ENCODE assay signal across 20 cellular contexts in genomic region chr3:150367771-150368170, GRCh38. TPM values are rescaled to one million over a fixed set of nuclear protein-coding genes. Genes with fewer than 3 reads are reported as not detected.
DNase-seq lines count a peak whose midpoint lies in the region; ATAC-seq, FAIRE-seq and TF ChIP-seq lines count a peak whose summit lies in the region.
"Had no signal": no experiment of that assay in that cellular context is flagged by ENCODE, and none has a peak within 500 bp of the region (broad histone marks: within the 10 kb centered on the region; RNA-seq: fewer than 3 reads in every experiment).

No MANE protein-coding gene starts in this region.

- TF ChIP-seq CTCF in A549 (IDR thresholded peaks at IDR 0.05) (no peak), cardiac fibroblast (IDR thresholded peaks at IDR 0.05; ENCODE audit: low read depth, low read length) (no peak)

- no peaks in the 10 kb centered on the region for H3K9me3 ChIP-seq in A549
- H3K9me3 ChIP-seq: BLaER1 treated with 17β-estradiol and CSF1 and Interleukin-3, amounts not matched to agents 10 nM and 100 nM; SJSA1 had no signal

- no peak for TF ChIP-seq RAD21 in A549 (conservative IDR thresholded peaks at IDR 0.05 in 1 of 2, IDR thresholded peaks at IDR 0.05 in 1 of 2)

- no peak overlapping the region for H3K9ac ChIP-seq in mesendoderm (ENCODE audit: low read length)
- H3K9ac ChIP-seq: BLaER1 treated with 17β-estradiol and CSF1 and Interleukin-3, amounts not matched to agents 10 nM and 100 nM had no signal

- no peaks in the 10 kb centered on the region for H3K79me1 ChIP-seq in mesendoderm (ENCODE audit: low read length)

- H3K23ac ChIP-seq in mesendoderm (ENCODE audit: low read length), result no peak overlapping the region

- no peak overlapping the region for H2BK15ac ChIP-seq in mesendoderm (replicated peaks; ENCODE audit: low read depth)

- no peak for FAIRE-seq in A549 (lab: Jason Lieb, UNC)
- FAIRE-seq: HTR-8/SVneo had no signal

- no peak overlapping the region for H2BK5ac ChIP-seq in mesendoderm (ENCODE audit: low read length)

- H3K4me2 ChIP-seq in A549 (no peak overlapping the region), mesendoderm (ENCODE audit: low read length) (no peak overlapping the region)
- H3K4me2 ChIP-seq: BLaER1 treated with 17β-estradiol and CSF1 and Interleukin-3, amounts not matched to agents 10 nM and 100 nM; PC-9 had no signal

- H2AK5ac ChIP-seq in mesendoderm (ENCODE audit: low read length), result no peak overlapping the region

- TF ChIP-seq EP300 in A549 (IDR thresholded peaks at IDR 0.05), result no peak

- H3K27ac ChIP-seq in A549 (peak overlapping the region; percentile 31 to 74; a peak in 5 of 6 replicates), mesendoderm (ENCODE audit: low read depth, low read length) (no peak overlapping the region)
- H3K27ac ChIP-seq: BLaER1 treated with 17β-estradiol and CSF1 and Interleukin-3, amounts not matched to agents 10 nM and 100 nM; PC-9; SJSA1 had no signal

- H3K36me3 ChIP-seq in mesendoderm (ENCODE audit: control insufficient read depth, insufficient read depth, low read length), result no peaks in the 10 kb centered on the region
- H3K36me3 ChIP-seq: BLaER1 treated with 17β-estradiol and CSF1 and Interleukin-3, amounts not matched to agents 10 nM and 100 nM; SJSA1 had no signal

- no peak overlapping the region for H2BK120ac ChIP-seq in mesendoderm (ENCODE audit: low read depth, low read length)

- H4K8ac ChIP-seq in mesendoderm (ENCODE audit: low read depth, low read length), result no peak overlapping the region

- H3K4me3 ChIP-seq in A549 (no peak overlapping the region), cardiac fibroblast (replicated peaks in 1 of 2; ENCODE audit: low read depth in 2 of 2, low read length in 2 of 2) (no peak overlapping the region), mesendoderm (ENCODE audit: low read length) (no peak overlapping the region)
- H3K4me3 ChIP-seq: BLaER1 treated with 17β-estradiol and CSF1 and Interleukin-3, amounts not matched to agents 10 nM and 100 nM; PC-9; SJSA1 had no signal

- no peaks in the 10 kb centered on the region for H3K27me3 ChIP-seq in mesendoderm (ENCODE audit: insufficient read depth, low read length, poor library complexity)
- H3K27me3 ChIP-seq: BLaER1 treated with 17β-estradiol and CSF1 and Interleukin-3, amounts not matched to agents 10 nM and 100 nM; SJSA1 had no signal

- POLR2A ChIA-PET in A549 (lab: Yijun Ruan, JAX), result interaction anchor here (0.9 kb wide), 1 partner anchor 46 kb away, joined by 3 read pairs; no protein-coding TSS in a partner anchor

- H4K5ac ChIP-seq in mesendoderm (ENCODE audit: low read length), result peak overlapping the region; percentile 33

- no peak for ATAC-seq in A549
- no peak for ATAC-seq in HG02938 (IDR thresholded peaks at IDR 0.05; ENCODE audit: unreplicated experiment)
- ATAC-seq in HG03571 (IDR thresholded peaks at IDR 0.05; ENCODE audit: unreplicated experiment), result no peak

- no peak for TF ChIP-seq POLR2A in A549 (IDR thresholded peaks at IDR 0.05; ENCODE audit: low read length)

- CTCF ChIA-PET in A549 (lab: Yijun Ruan, JAX), result interaction anchor here (1.2 to 2.1 kb wide), 5 partner anchors 13 to 81 kb away, joined by 3 to 8 read pairs (median 4); no protein-coding TSS in a partner anchor

- no peak overlapping the region for H3K56ac ChIP-seq in mesendoderm (ENCODE audit: low read length)

- no peaks in the 10 kb centered on the region for H3K79me2 ChIP-seq in mesendoderm (ENCODE audit: control insufficient read depth, insufficient read depth, low read length)

- H3K4me1 ChIP-seq in A549, result peaks cover 39% of the 10 kb centered on the region
- H3K4me1 ChIP-seq in mesendoderm (ENCODE audit: control insufficient read depth, low read depth, low read length), result peaks cover 6% of the 10 kb centered on the region

- no peak for DNase-seq in A549 (ENCODE audit: low read depth in 1 of 2, low spot score in 1 of 2)
- DNase-seq in NCI-H446 (lab: John Stamatoyannopoulos, UW), result peak; percentile 33 to 85
- DNase-seq in cardiac fibroblast (ENCODE audit: low read depth in 2 of 2), result peak; percentile 32 to 40
- no peak for DNase-seq in mesendoderm
- no peak for DNase-seq in D341Med (ENCODE audit: low spot score)
- no peak for DNase-seq in HT-29 (ENCODE audit: low spot score)
- DNase-seq: 8988T; CD8-positive, alpha-beta memory T cell; DMS79 treated with DMSO at 0.1 percent for 48 hours; NCI-H1417 treated with DMSO at 0.1 percent for 48 hours; NCI-H2029 treated with DMSO at 0.1 percent for 48 hours; NCI-H2171 treated with DMSO at 0.1 percent for 48 hours; NCI-H510A treated with DMSO at 0.1 percent for 48 hours; NCI-H82; PC-9 had no signal

- H3K18ac ChIP-seq in mesendoderm (ENCODE audit: low read length), result no peak overlapping the region

- no peak overlapping the region for H3K4ac ChIP-seq in mesendoderm (ENCODE audit: low read depth, low read length)

TF ChIP-seq in A549, 52 proteins besides CTCF, POLR2A, EP300 and RAD21:
- TF ChIP-seq KDM5A (IDR thresholded peaks at IDR 0.05), result no peak
- no peak for TF ChIP-seq CEBPB (IDR thresholded peaks at IDR 0.05)
- no peak for TF ChIP-seq ZC3H11A (IDR thresholded peaks at IDR 0.05)
- TF ChIP-seq ATOH8 (CRISPR knock-in tag; IDR thresholded peaks at IDR 0.05; ENCODE audit: low read depth), result no peak
- no peak for TF ChIP-seq ELK1 (IDR thresholded peaks at IDR 0.05; ENCODE audit: low read depth, low read length)
- TF ChIP-seq FOSL2 (IDR thresholded peaks at IDR 0.05), result no peak
- TF ChIP-seq FOSL2 (CRISPR knock-in tag; IDR thresholded peaks at IDR 0.05), result no peak
- TF ChIP-seq MAFK (IDR thresholded peaks at IDR 0.05; ENCODE audit: partially characterized antibody), result no peak
- no peak for TF ChIP-seq SREBF2 (IDR thresholded peaks at IDR 0.05)
- TF ChIP-seq E2F6 (IDR thresholded peaks at IDR 0.05; ENCODE audit: borderline replicate concordance, low read depth), result no peak
- no peak for TF ChIP-seq JUN (IDR thresholded peaks at IDR 0.05)
- no peak for TF ChIP-seq BHLHE40 (IDR thresholded peaks at IDR 0.05; ENCODE audit: low read depth, low read length)
- TF ChIP-seq JUNB (IDR thresholded peaks at IDR 0.05), result no peak
TF ChIP-seq in A549: peak in this region for 0.

RNA-seq across cellular contexts. Expression of gene TSC22D2, which starts 40.3 kb away (rescaled TPM):
- polyA plus RNA-seq in A549 (2011; rRNA removed) (13.8 and 13.9 TPM in 2 replicates), A549 (2017; fragmentation: RNase III; extraction: RNeasy Plus Mini Kit Qiagen cat#74134 plus additional on column Dnase treatment) (8.8 to 11.1 TPM (median 10.1 TPM) in 3 replicates)
- 3.2 and 4.0 TPM in 2 replicates for polyA plus RNA-seq in A549 (2012; cell fraction: cytosol; rRNA removed)
- 5.5 and 7.9 TPM in 2 replicates for polyA plus RNA-seq in A549 (2012; cell fraction: nucleus; rRNA removed)
- polyA minus RNA-seq in A549 (2011; rRNA and poly(A)+ RNA removed), result 27.4 and 34.4 TPM in 2 replicates
- polyA plus RNA-seq in mesendoderm (2013, experiment 1 of 2), result 17.9 TPM
- polyA plus RNA-seq in mesendoderm (2013, experiment 2 of 2), result 18.6 TPM
- 5.7 and 6.0 TPM in 2 replicates for total RNA-seq in HT-29 (2014; rRNA removed; shearing (Covaris generic))

Comparison
In these comparisons a context has a peak if more than half of its experiments do, and no peak if none do; other contexts are left out.
1. DNase-seq: peak in NCI-H446 (2 of 2) and cardiac fibroblast (2 of 2); none in A549 (0 of 2), mesendoderm (single experiment), D341Med (single experiment) and HT-29 (single experiment).